9 cellular contexts compared by ENCODE assay signal in the genomic region with DNA sequence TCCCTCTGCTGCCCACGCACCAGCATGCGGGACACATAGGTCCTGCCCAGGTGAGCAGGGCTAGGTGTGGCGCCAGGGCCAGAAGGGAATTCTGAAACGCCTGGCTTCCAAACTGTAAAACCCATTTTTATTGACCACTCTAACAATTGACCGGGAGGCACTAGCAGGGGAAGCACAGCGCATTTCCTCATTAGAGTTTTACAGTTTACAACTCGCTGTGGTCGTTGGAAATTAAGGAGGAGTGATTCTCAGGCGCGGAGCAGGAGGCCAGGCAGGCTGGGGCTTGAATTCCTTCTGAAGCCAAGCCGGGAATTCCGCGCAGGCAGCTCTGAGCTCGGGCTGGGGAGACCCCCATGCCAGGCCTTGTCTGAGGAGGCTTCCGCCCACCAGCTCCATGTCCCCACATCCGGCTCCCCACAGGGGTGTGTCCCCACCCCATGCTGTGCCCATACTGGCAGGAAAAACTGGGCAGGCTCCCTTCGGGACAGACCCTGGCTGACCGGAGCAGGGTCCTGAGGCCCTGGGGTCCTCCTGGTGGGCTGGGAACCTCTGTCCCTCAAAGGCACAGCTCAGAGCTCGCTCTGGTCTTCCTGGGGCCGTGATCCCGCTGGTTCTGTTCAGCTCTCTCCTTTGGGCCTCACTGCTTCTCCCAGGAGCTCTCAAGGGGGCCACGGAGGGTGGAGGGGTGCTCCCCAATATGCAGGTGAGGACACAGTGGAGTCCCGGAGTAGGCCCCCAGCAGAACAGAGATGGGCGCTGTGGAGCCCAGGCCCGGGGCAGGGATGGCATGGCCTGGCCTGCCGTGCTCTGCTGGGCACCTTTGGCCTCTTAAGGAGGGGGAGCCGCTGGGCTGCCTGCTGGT. TPM values are rescaled to one million over a fixed set of nuclear protein-coding genes. Genes with fewer than 3 reads are reported as not detected.
DNase-seq lines count a peak whose midpoint lies in the region; ATAC-seq and TF ChIP-seq lines count a peak whose summit lies in the region.
"Had no signal": no experiment of that assay in that cellular context is flagged by ENCODE, and none has a peak within 500 bp of the region (broad histone marks: within the 10 kb centered on the region; RNA-seq: fewer than 3 reads in every experiment).

No MANE protein-coding gene starts in this region.

- H3K4me1 Mint-ChIP-seq in WTC11: peaks cover 43% of the 10 kb centered on the region
- H3K4me1 Mint-ChIP-seq in stimulated activated naive CD8-positive, alpha-beta T cell treated with anti-CD3 and anti-CD28 coated beads, Interleukin-15, Interleukin-2, amounts not matched to agents 100 ng/mL and 50 ng/mL, for 24 hours (ENCODE audit: low read depth): peaks cover 25% of the 10 kb centered on the region

- DNase-seq in NCI-H526 (lab: John Stamatoyannopoulos, UW) (peak; percentile 25 to 47), NCI-H526 treated with DMSO at 0.1 percent for 48 hours (lab: John Stamatoyannopoulos, UW) (no peak), WTC11 (ENCODE audit: low spot score) (no peak), islet precursor cell (peak; percentile 58), midbrain (lab: John Stamatoyannopoulos, UW) (no peak), COLO668 (lab: John Stamatoyannopoulos, UW; ENCODE audit: unreplicated experiment) (no peak)

- H3K36me3 Mint-ChIP-seq in WTC11: no peaks in the 10 kb centered on the region
- H3K36me3 Mint-ChIP-seq in stimulated activated naive CD8-positive, alpha-beta T cell treated with anti-CD3 and anti-CD28 coated beads, Interleukin-15, Interleukin-2, amounts not matched to agents 100 ng/mL and 50 ng/mL, for 24 hours (ENCODE audit: low read depth): no peaks in the 10 kb centered on the region

- ATAC-seq in WTC11 (no peak), HG03280 (IDR thresholded peaks at IDR 0.05; ENCODE audit: unreplicated experiment) (no peak)

- CTCF ChIA-PET in WTC11 (lab: Charles Lee): interaction anchor here (0.6 to 8.6 kb wide), 20 partner anchors 8 to 268 kb away, joined by 3 to 172 read pairs (median 5); partner anchors contain the start of genes ENTPD8, EXD3, NOXA1 and STPG3

- TF ChIP-seq CTCF in WTC11 (IDR thresholded peaks at IDR 0.05): no peak

- peaks cover 19% of the 10 kb centered on the region for H3K27me3 Mint-ChIP-seq in WTC11 (ENCODE audit: low read depth)
- H3K27me3 Mint-ChIP-seq in stimulated activated naive CD8-positive, alpha-beta T cell treated with anti-CD3 and anti-CD28 coated beads, Interleukin-15, Interleukin-2, amounts not matched to agents 100 ng/mL and 50 ng/mL, for 24 hours: peaks cover 17% of the 10 kb centered on the region

- no peak overlapping the region for H3K27ac Mint-ChIP-seq in WTC11
- no peak overlapping the region for H3K27ac Mint-ChIP-seq in stimulated activated naive CD8-positive, alpha-beta T cell treated with anti-CD3 and anti-CD28 coated beads, Interleukin-15, Interleukin-2, amounts not matched to agents 100 ng/mL and 50 ng/mL, for 24 hours

- no peaks in the 10 kb centered on the region for H3K9me3 Mint-ChIP-seq in WTC11
- no peaks in the 10 kb centered on the region for H3K9me3 Mint-ChIP-seq in stimulated activated naive CD8-positive, alpha-beta T cell treated with anti-CD3 and anti-CD28 coated beads, Interleukin-15, Interleukin-2, amounts not matched to agents 100 ng/mL and 50 ng/mL, for 24 hours

- POLR2A ChIA-PET in WTC11 (lab: Charles Lee): interaction anchor here (0.6 to 2.8 kb wide), 4 partner anchors 13 to 111 kb away, joined by 3 to 10 read pairs (median 4); partner anchors contain the start of gene TOR4A

- H3K4me3 Mint-ChIP-seq in WTC11: peak overlapping the region; percentile 49
- peak overlapping the region; percentile 39 for H3K4me3 Mint-ChIP-seq in stimulated activated naive CD8-positive, alpha-beta T cell treated with anti-CD3 and anti-CD28 coated beads, Interleukin-15, Interleukin-2, amounts not matched to agents 100 ng/mL and 50 ng/mL, for 24 hours

TF ChIP-seq in WTC11, 78 proteins besides CTCF, POLR2A, EP300 and RAD21:
- TF ChIP-seq, protein P1, sequence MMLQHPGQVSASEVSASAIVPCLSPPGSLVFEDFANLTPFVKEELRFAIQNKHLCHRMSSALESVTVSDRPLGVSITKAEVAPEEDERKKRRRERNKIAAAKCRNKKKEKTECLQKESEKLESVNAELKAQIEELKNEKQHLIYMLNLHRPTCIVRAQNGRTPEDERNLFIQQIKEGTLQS (CRISPR knock-in tag; conservative IDR thresholded peaks at IDR 0.05): no peak
- TF ChIP-seq PRDM15 (CRISPR knock-in tag; IDR thresholded peaks at IDR 0.05): peak; percentile 57

RNA-seq across cellular contexts. Expression of gene NRARP, which starts 1.2 kb away (rescaled TPM):
- 46.7 to 52.4 TPM (median 51.5 TPM) in 3 replicates for total RNA-seq in WTC11 (2021)

RNA-seq across cellular contexts. Expression of gene TOR4A, which starts 25.7 kb away (rescaled TPM):
- total RNA-seq in WTC11 (2021): 7.3 to 11.8 TPM (median 11.3 TPM) in 3 replicates

RNA-seq across cellular contexts. Expression of gene NELFB, which starts 48.1 kb away (rescaled TPM):
- 93.7 to 95.0 TPM (median 94.7 TPM) in 3 replicates for total RNA-seq in WTC11 (2021)

RNA-seq across cellular contexts. Expression of gene STPG3, which starts 52.2 kb away (rescaled TPM):
- 0.21 to 0.26 TPM in 2 of 3 replicates, not detected in the other for total RNA-seq in WTC11 (2021)
- total RNA-seq: frontal cortex had no signal

Comparison
In these comparisons a context has a peak if more than half of its experiments do, and no peak if none do; other contexts are left out.
1. DNase-seq: peak in NCI-H526 (2 of 2) and islet precursor cell (single experiment); none in NCI-H526 treated with DMSO at 0.1 percent for 48 hours (single experiment), WTC11 (single experiment), midbrain (single experiment) and COLO668 (single experiment).